ENCODE assay signal across 29 cellular contexts in the genomic region with DNA sequence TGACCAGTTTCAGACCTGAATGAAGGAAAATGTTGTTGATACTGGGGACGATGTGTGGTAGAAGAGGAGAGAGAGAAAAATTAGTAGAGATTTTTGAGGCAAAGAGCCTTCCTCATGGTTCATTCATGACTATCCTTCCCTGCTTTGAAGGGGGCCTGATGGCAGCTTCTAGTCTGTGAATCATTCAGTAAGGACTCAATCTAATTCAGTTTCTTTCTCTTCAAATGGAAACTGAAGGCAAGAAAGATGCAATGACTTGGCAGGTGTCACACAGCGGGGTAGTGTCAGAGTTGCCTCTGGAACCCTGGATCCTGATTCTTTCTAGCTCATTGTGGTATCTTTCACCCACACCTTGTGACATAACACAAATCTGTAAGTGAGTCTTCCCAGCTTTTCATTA. TPM values are rescaled to one million over a fixed set of nuclear protein-coding genes. Genes with fewer than 3 reads are reported as not detected.
A peak's percentile ranks its signal among the peaks of the same experiment; 100 is the strongest.
DNase-seq lines count a peak whose midpoint lies in the region; ATAC-seq, FAIRE-seq and TF ChIP-seq lines count a peak whose summit lies in the region.
"Had no signal": no experiment of that assay in that cellular context is flagged by ENCODE, and none has a peak within 500 bp of the region (broad histone marks: within the 10 kb centered on the region; RNA-seq: fewer than 3 reads in every experiment).

No MANE protein-coding gene starts in this region.

- BruUV-seq in MCF 10A (replicated peaks; lab: Mats Ljungman, UMichigan): no TSS peak

- H4K20me1 ChIP-seq in Karpas-422 (ENCODE audit: insufficient read depth, low read depth, low read length): no peaks in the 10 kb centered on the region

- H3K27ac ChIP-seq in Karpas-422 (ENCODE audit: low read length) (peak overlapping the region; percentile 73), body of pancreas (no peak overlapping the region)
- H3K27ac ChIP-seq: epithelial cell of prostate, heart right ventricle, left lung, pancreas, SJSA1, upper lobe of left lung had no signal

- no peak for TF ChIP-seq POLR2A in body of pancreas (IDR thresholded peaks at IDR 0.05)

- H3K36me3 Mint-ChIP-seq in MCF 10A (ENCODE audit: insufficient read depth, unreplicated experiment): no peaks in the 10 kb centered on the region
- H3K36me3 Mint-ChIP-seq: activated naive CD8-positive, alpha-beta T cell; natural killer cell treated with Interleukin-12 subunit alpha and Interleukin-12 subunit beta and Interleukin-15 and Interleukin-18, amount 100 ng/mL, for 72 hours had no signal

- H3K4me1 Mint-ChIP-seq in MCF 10A (ENCODE audit: insufficient read depth, unreplicated experiment): peaks cover 5% of the 10 kb centered on the region

- CTCF ChIA-PET in MCF 10A (lab: Yijun Ruan, JAX): interaction anchor here (1.4 kb wide), 1 partner anchor 27 kb away, joined by 4 read pairs; no protein-coding TSS in a partner anchor

- H3K9me3 Mint-ChIP-seq in MCF 10A (ENCODE audit: unreplicated experiment): no peaks in the 10 kb centered on the region
- H3K9me3 Mint-ChIP-seq: natural killer cell treated with Interleukin-12 subunit alpha and Interleukin-12 subunit beta and Interleukin-15 and Interleukin-18, amount 100 ng/mL, for 72 hours had no signal

- no peaks in the 10 kb centered on the region for H3K27me3 ChIP-seq in Karpas-422 (ENCODE audit: low read length)
- no peaks in the 10 kb centered on the region for H3K27me3 ChIP-seq in body of pancreas
- H3K27me3 ChIP-seq: heart right ventricle, left lung, pancreas, upper lobe of left lung had no signal

- no peak for TF ChIP-seq CTCF in MCF 10A (IDR thresholded peaks at IDR 0.05; ENCODE audit: unreplicated experiment)
- TF ChIP-seq CTCF in body of pancreas (IDR thresholded peaks at IDR 0.05): no peak

- H3K9ac ChIP-seq in Karpas-422 (ENCODE audit: low read length): no peak overlapping the region

- peak overlapping the region; percentile 64 for H3K4me2 ChIP-seq in Karpas-422 (ENCODE audit: low read depth, low read length, poor library complexity, severe bottlenecking)

- no peak overlapping the region for H3K4me3 Mint-ChIP-seq in MCF 10A (ENCODE audit: unreplicated experiment)
- H3K4me3 Mint-ChIP-seq: activated naive CD8-positive, alpha-beta T cell; natural killer cell treated with Interleukin-12 subunit alpha and Interleukin-12 subunit beta and Interleukin-15 and Interleukin-18, amount 100 ng/mL, for 72 hours had no signal

- peak; percentile 79 for ATAC-seq in GM18498 (IDR thresholded peaks at IDR 0.05; ENCODE audit: unreplicated experiment)
- ATAC-seq in HG02884 (IDR thresholded peaks at IDR 0.05; ENCODE audit: unreplicated experiment): peak; percentile 69
- ATAC-seq in HG02970 (IDR thresholded peaks at IDR 0.05; ENCODE audit: low FRiP score, unreplicated experiment): no peak
- ATAC-seq in body of pancreas: no peak
- ATAC-seq: heart right ventricle; left lung; natural killer cell treated with Interleukin-12 subunit alpha and Interleukin-12 subunit beta and Interleukin-15 and Interleukin-18, amount 100 ng/mL, for 72 hours; pancreas; right cardiac atrium had no signal

- H3K9me2 ChIP-seq in Karpas-422 (replicated peaks; ENCODE audit: insufficient read depth, low read length): no peaks in the 10 kb centered on the region

- POLR2A ChIA-PET in MCF 10A (lab: Yijun Ruan, JAX): no interaction called here

- H3K4me3 ChIP-seq in Karpas-422 (ENCODE audit: low read length): peak overlapping the region; percentile 28; the same call in 1 of the 2 replicates
- H3K4me3 ChIP-seq in body of pancreas: no peak overlapping the region
- H3K4me3 ChIP-seq: heart right ventricle, left lung, pancreas, SJSA1, upper lobe of left lung had no signal

- H3K9me3 ChIP-seq in Karpas-422 (ENCODE audit: low read length) (no peaks in the 10 kb centered on the region), body of pancreas (no peaks in the 10 kb centered on the region)
- H3K9me3 ChIP-seq: heart right ventricle, left lung, pancreas, SJSA1, upper lobe of left lung had no signal

- WGBS in body of pancreas, 2 donors: 62 to 63% methylated on average over 2 of the region's 2 CpGs

- intact Hi-C loops in MCF 10A (cut with micrococcal nuclease): no loop called here
- intact Hi-C loops in body of pancreas (cut with DNase I): no loop called here

- H3K27ac Mint-ChIP-seq in MCF 10A (ENCODE audit: low read depth, unreplicated experiment): no peak overlapping the region
- H3K27ac Mint-ChIP-seq: activated naive CD8-positive, alpha-beta T cell; natural killer cell treated with Interleukin-12 subunit alpha and Interleukin-12 subunit beta and Interleukin-15 and Interleukin-18, amount 100 ng/mL, for 72 hours had no signal

- peaks cover 39% of the 10 kb centered on the region for H3K27me3 Mint-ChIP-seq in MCF 10A (ENCODE audit: insufficient read depth, unreplicated experiment)
- H3K27me3 Mint-ChIP-seq: activated naive CD8-positive, alpha-beta T cell; natural killer cell treated with Interleukin-12 subunit alpha and Interleukin-12 subunit beta and Interleukin-15 and Interleukin-18, amount 100 ng/mL, for 72 hours had no signal

- H3K4me1 ChIP-seq in Karpas-422 (ENCODE audit: low read length) (peaks cover 31% of the 10 kb centered on the region), body of pancreas (no peaks in the 10 kb centered on the region)
- H3K4me1 ChIP-seq: heart right ventricle, left lung, pancreas, upper lobe of left lung had no signal

- H2AFZ ChIP-seq in Karpas-422 (ENCODE audit: low read length): no peak overlapping the region

- FAIRE-seq in GM19239 (lab: Jason Lieb, UNC): peak; percentile 23
- FAIRE-seq: H1, pancreas, RCC 7860 had no signal

- H3K79me2 ChIP-seq in Karpas-422 (ENCODE audit: low read length): no peaks in the 10 kb centered on the region

- DNase-seq in GM19239 (ENCODE audit: insufficient read length, low spot score): no peak
- DNase-seq in Karpas-422: no peak
- DNase-seq in MCF 10A (ENCODE audit: unreplicated experiment): no peak
- DNase-seq in body of pancreas: no peak
- no peak for DNase-seq in NCI-H345 (lab: John Stamatoyannopoulos, UW)
- DNase-seq: activated CD4-positive, alpha-beta T cell treated with anti-CD3 and anti-CD28 coated beads, Interleukin-2, amount 50 U/mL, for 1 hour; C1 segment of cervical spinal cord; heart right ventricle; IMR-90; left lung; midbrain; NCI-H2107; NCI-H510A treated with DMSO at 0.1 percent for 48 hours; pancreas; right cardiac atrium; stimulated activated CD4-positive, alpha-beta T cell treated with anti-CD3 and anti-CD28 coated beads, Interleukin-12 subunit alpha, Interleukin-12 subunit beta, amount 100 ng/mL, for 4 hours; stimulated activated CD4-positive, alpha-beta T cell treated with anti-CD3 and anti-CD28 coated beads, Interleukin-4, amount 100 ng/mL, for 4 hours; T-helper 1 cell; upper lobe of left lung had no signal

- H3K36me3 ChIP-seq in Karpas-422 (ENCODE audit: insufficient read depth, low read length): peaks cover 3% of the 10 kb centered on the region; the same call in 1 of the 2 replicates
- H3K36me3 ChIP-seq in body of pancreas (replicated peaks in 1 of 2; ENCODE audit: insufficient read depth in 1 of 2, low read depth in 2 of 2): no peaks in the 10 kb centered on the region
- H3K36me3 ChIP-seq: heart right ventricle, left lung, pancreas, SJSA1, upper lobe of left lung had no signal

RNA-seq across cellular contexts. Expression of a gene that starts 14.9 kb away (rescaled TPM):
- total RNA-seq in Karpas-422 (2014; rRNA removed; shearing (Covaris generic); ENCODE audit: low replicate concordance): 0.43 and 2.0 TPM in 2 replicates
- not detected in 2 replicates for total RNA-seq in MCF 10A (2022)
- not detected for total RNA-seq in body of pancreas
- total RNA-seq: A673; H1; IMR-90; natural killer cell treated with Interleukin-12 subunit alpha and Interleukin-12 subunit beta and Interleukin-15 and Interleukin-18, amount 100 ng/mL, for 72 hours; SJSA1 had no signal

RNA-seq across cellular contexts. Expression of a gene that starts 36.6 kb away (rescaled TPM):
- 109 and 232 TPM in 2 replicates for total RNA-seq in Karpas-422 (2014; rRNA removed; shearing (Covaris generic); ENCODE audit: low replicate concordance)
- total RNA-seq in MCF 10A (2022) (not detected in 2 replicates), body of pancreas (not detected)
- total RNA-seq: A673; H1; IMR-90; natural killer cell treated with Interleukin-12 subunit alpha and Interleukin-12 subunit beta and Interleukin-15 and Interleukin-18, amount 100 ng/mL, for 72 hours; right cardiac atrium; SJSA1 had no signal

Comparison
In these comparisons a context has a peak if more than half of its experiments do, and no peak if none do; other contexts are left out.
1. ATAC-seq: peak in GM18498 (single experiment) and HG02884 (single experiment); none in HG02970 (single experiment) and body of pancreas (single experiment).
2. RNA of a gene that starts 36.6 kb away (total RNA-seq): 109 to 232 TPM in Karpas-422; not detected in MCF 10A and not detected in body of pancreas; every median in the first group is over 100 times any median in the second.